Comparison of ENCODE assay signal across 13 cellular contexts in genomic region chr10:110883924-110884323, GRCh38. TPM values are rescaled to one million over a fixed set of nuclear protein-coding genes. Genes with fewer than 3 reads are reported as not detected.
DNase-seq lines count a peak whose midpoint lies in the region; ATAC-seq and TF ChIP-seq lines count a peak whose summit lies in the region.
"Had no signal": no experiment of that assay in that cellular context is flagged by ENCODE, and none has a peak within 500 bp of the region (broad histone marks: within the 10 kb centered on the region; RNA-seq: fewer than 3 reads in every experiment).

No MANE protein-coding gene starts in this region.

- H3K4me1 Mint-ChIP-seq in activated T-cell treated with anti-CD3 and anti-CD28 coated beads, Interleukin-2, amount 50 U/mL, for 4 hours (ENCODE audit: low read depth) = peaks cover 71% of the 10 kb centered on the region
- peaks cover 31% of the 10 kb centered on the region for H3K4me1 Mint-ChIP-seq in activated T-helper 17 cell treated with anti-CD3 and anti-CD28 coated beads, Interleukin-2, amount 50 U/mL, for 72 hours
- peaks cover 13% of the 10 kb centered on the region for H3K4me1 Mint-ChIP-seq in glutamatergic neuron (ENCODE audit: low read depth, unreplicated experiment)
- H3K4me1 Mint-ChIP-seq: WTC11 had no signal

- peaks cover 5% of the 10 kb centered on the region for H3K36me3 ChIP-seq in thoracic aorta

- TF ChIP-seq CTCF in glutamatergic neuron (IDR thresholded peaks at IDR 0.05; ENCODE audit: partially characterized antibody, unreplicated experiment) (no peak), thoracic aorta (IDR thresholded peaks at IDR 0.05) (no peak)

- H3K36me3 Mint-ChIP-seq in activated T-cell treated with anti-CD3 and anti-CD28 coated beads, Interleukin-2, amount 50 U/mL, for 4 hours (ENCODE audit: insufficient read depth) = peaks cover 40% of the 10 kb centered on the region
- peaks cover 87% of the 10 kb centered on the region for H3K36me3 Mint-ChIP-seq in activated T-helper 17 cell treated with anti-CD3 and anti-CD28 coated beads, Interleukin-2, amount 50 U/mL, for 72 hours (ENCODE audit: low read depth)
- no peaks in the 10 kb centered on the region for H3K36me3 Mint-ChIP-seq in glutamatergic neuron (ENCODE audit: unreplicated experiment)

- peak overlapping the region; percentile 69 for H3K4me3 Mint-ChIP-seq in activated T-cell treated with anti-CD3 and anti-CD28 coated beads, Interleukin-2, amount 50 U/mL, for 4 hours
- H3K4me3 Mint-ChIP-seq in activated T-helper 17 cell treated with anti-CD3 and anti-CD28 coated beads, Interleukin-2, amount 50 U/mL, for 72 hours = peak overlapping the region; percentile 67
- no peak overlapping the region for H3K4me3 Mint-ChIP-seq in glutamatergic neuron (ENCODE audit: unreplicated experiment)
- H3K4me3 Mint-ChIP-seq: type B pancreatic cell, WTC11 had no signal

- peak overlapping the region; percentile 70 for H3K27ac Mint-ChIP-seq in activated T-helper 17 cell treated with anti-CD3 and anti-CD28 coated beads, Interleukin-2, amount 50 U/mL, for 72 hours
- peak overlapping the region; percentile 59 for H3K27ac Mint-ChIP-seq in glutamatergic neuron (ENCODE audit: unreplicated experiment)
- H3K27ac Mint-ChIP-seq: type B pancreatic cell, WTC11 had no signal

- H3K4me3 ChIP-seq in thoracic aorta = peak overlapping the region; percentile 47
- H3K4me3 ChIP-seq: right atrium auricular region had no signal

- H3K4me1 ChIP-seq in thoracic aorta (ENCODE audit: control insufficient read depth in 1 of 2, low read depth in 2 of 2) = peaks cover 31 to 44% of the 10 kb centered on the region in 2 donors

- peak in 1 of 2 donors; percentile 13 for ATAC-seq in activated T-cell treated with anti-CD3 and anti-CD28 coated beads, Interleukin-2, amount 50 U/mL, for 4 hours
- ATAC-seq in activated T-helper 17 cell treated with anti-CD3 and anti-CD28 coated beads, Interleukin-2, amount 50 U/mL, for 72 hours (replicated peaks) = peak; percentile 66
- ATAC-seq in thoracic aorta (ENCODE audit: insufficient number of reproducible peaks, low FRiP score, low read depth) (no peak), HG03521 (IDR thresholded peaks at IDR 0.05; ENCODE audit: unreplicated experiment) (no peak), HG03159 (IDR thresholded peaks at IDR 0.05; ENCODE audit: unreplicated experiment) (no peak)
- ATAC-seq: WTC11 had no signal

- H3K27ac ChIP-seq in thoracic aorta = peak overlapping the region in 1 of 2 donors; percentile 5
- H3K27ac ChIP-seq: right atrium auricular region had no signal

- no peaks in the 10 kb centered on the region for H3K9me3 Mint-ChIP-seq in activated T-cell treated with anti-CD3 and anti-CD28 coated beads, Interleukin-2, amount 50 U/mL, for 4 hours
- H3K9me3 Mint-ChIP-seq in activated T-helper 17 cell treated with anti-CD3 and anti-CD28 coated beads, Interleukin-2, amount 50 U/mL, for 72 hours = no peaks in the 10 kb centered on the region
- H3K9me3 Mint-ChIP-seq in glutamatergic neuron (ENCODE audit: unreplicated experiment) = no peaks in the 10 kb centered on the region
- H3K9me3 Mint-ChIP-seq: type B pancreatic cell, WTC11 had no signal

- no peak for DNase-seq in activated T-cell treated with anti-CD3 and anti-CD28 coated beads, Interleukin-2, amount 50 U/mL, for 4 hours
- no peak for DNase-seq in activated T-cell treated with anti-CD3 and anti-CD28 coated beads, Interleukin-2, amount 50 U/mL, for 48 hours
- DNase-seq in glutamatergic neuron (no peak), thoracic aorta (ENCODE audit: low spot score) (no peak), NCI-H526 (lab: John Stamatoyannopoulos, UW) (no peak)
- DNase-seq: amniotic stem cell, SHP77 treated with DMSO at 0.1 percent for 48 hours had no signal

- no peaks in the 10 kb centered on the region for H3K9me3 ChIP-seq in thoracic aorta
- H3K9me3 ChIP-seq: right atrium auricular region had no signal

- no peaks in the 10 kb centered on the region for H3K27me3 Mint-ChIP-seq in activated T-cell treated with anti-CD3 and anti-CD28 coated beads, Interleukin-2, amount 50 U/mL, for 4 hours (ENCODE audit: low read depth)
- no peaks in the 10 kb centered on the region for H3K27me3 Mint-ChIP-seq in activated T-helper 17 cell treated with anti-CD3 and anti-CD28 coated beads, Interleukin-2, amount 50 U/mL, for 72 hours
- no peaks in the 10 kb centered on the region for H3K27me3 Mint-ChIP-seq in glutamatergic neuron (ENCODE audit: unreplicated experiment)
- H3K27me3 Mint-ChIP-seq: type B pancreatic cell had no signal

- no peaks in the 10 kb centered on the region for H3K27me3 ChIP-seq in thoracic aorta (replicated peaks; ENCODE audit: insufficient read depth)
- H3K27me3 ChIP-seq: right atrium auricular region had no signal

RNA-seq across cellular contexts. Expression of gene PDCD4, which starts 12.2 kb away (rescaled TPM):
- total RNA-seq in activated T-cell treated with anti-CD3 and anti-CD28 coated beads, Interleukin-2, amount 50 U/mL, for 4 hours = 10 to 100 TPM; 36.5 to 55.1 (median 41.3) TPM
- total RNA-seq in activated T-helper 17 cell treated with anti-CD3 and anti-CD28 coated beads, Interleukin-2, amount 50 U/mL, for 72 hours = 100 to 1,000 TPM in 1 of 2 donors, 10 to 100 TPM in 1; 59.0 to 140 TPM
- total RNA-seq in glutamatergic neuron (ENCODE audit: unreplicated experiment) (149 TPM), thoracic aorta (10 to 100 TPM; 53.5 to 91.3 TPM)

RNA-seq across cellular contexts. Expression of gene BBIP1, which starts 35.1 kb away (rescaled TPM):
- total RNA-seq in activated T-cell treated with anti-CD3 and anti-CD28 coated beads, Interleukin-2, amount 50 U/mL, for 4 hours = 10 to 100 TPM; 23.7 to 25.6 (median 24.7) TPM
- total RNA-seq in activated T-helper 17 cell treated with anti-CD3 and anti-CD28 coated beads, Interleukin-2, amount 50 U/mL, for 72 hours = 10 to 100 TPM; 24.1 to 40.0 TPM
- total RNA-seq in glutamatergic neuron (ENCODE audit: unreplicated experiment) (39.1 TPM), thoracic aorta (10 to 100 TPM; 19.0 to 33.2 TPM)

RNA-seq across cellular contexts. Expression of gene SHOC2, which starts 35.5 kb away (rescaled TPM):
- 10 to 100 TPM; 33.0 to 43.3 (median 41.8) TPM for total RNA-seq in activated T-cell treated with anti-CD3 and anti-CD28 coated beads, Interleukin-2, amount 50 U/mL, for 4 hours
- 10 to 100 TPM; 38.3 to 39.6 TPM for total RNA-seq in activated T-helper 17 cell treated with anti-CD3 and anti-CD28 coated beads, Interleukin-2, amount 50 U/mL, for 72 hours
- 98.3 TPM for total RNA-seq in glutamatergic neuron (ENCODE audit: unreplicated experiment)
- total RNA-seq in thoracic aorta = 100 to 1,000 TPM in 1 of 2 donors, 10 to 100 TPM in 1; 41.6 to 115 TPM
